Comparison of ENCODE assay signal across 16 cellular contexts in the genomic region with DNA sequence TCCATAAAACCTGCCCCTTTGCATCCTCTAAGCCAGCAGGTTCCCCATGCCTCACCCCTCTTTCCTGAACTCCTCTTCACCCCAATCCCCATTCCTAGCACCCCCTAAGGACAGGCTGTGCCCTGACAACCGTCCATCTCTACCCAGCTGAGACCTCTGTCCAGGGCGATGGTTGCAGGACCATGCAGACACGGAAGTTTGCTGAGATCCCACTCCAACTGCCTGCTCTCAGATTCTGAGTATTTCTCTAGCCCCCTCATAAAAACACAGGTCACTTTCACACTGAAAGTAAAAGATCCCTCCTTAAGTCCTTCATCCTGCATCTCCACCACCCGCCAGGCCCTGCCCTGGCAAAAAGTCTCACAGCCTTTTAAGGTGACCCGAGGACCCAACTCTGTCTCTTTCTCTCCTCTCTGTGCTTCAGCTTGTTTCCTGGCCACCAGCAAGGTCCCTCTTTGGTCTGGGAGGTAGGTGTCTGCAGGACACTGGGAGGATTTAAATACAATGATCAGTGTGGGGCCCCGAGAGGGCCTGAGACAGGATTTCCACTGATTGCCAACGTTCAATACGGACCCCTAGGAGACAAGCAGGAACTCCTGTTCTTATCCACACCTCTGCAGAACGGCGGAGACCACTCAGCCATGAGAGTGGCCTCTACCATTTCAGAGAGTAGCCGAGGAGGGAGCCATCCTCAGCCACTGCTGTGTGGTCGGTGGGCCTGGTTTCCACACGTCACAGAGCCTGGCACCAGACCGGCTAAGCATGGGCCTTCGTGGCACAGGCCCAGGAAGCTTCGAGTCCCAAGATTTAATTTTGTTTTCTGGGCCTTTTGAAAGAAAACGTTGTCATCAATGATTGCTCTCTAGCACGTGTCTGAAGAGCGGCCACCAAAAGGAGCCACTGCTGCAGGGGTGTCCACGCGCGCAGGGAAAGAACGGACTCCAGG. TPM values are rescaled to one million over a fixed set of nuclear protein-coding genes. Genes with fewer than 3 reads are reported as not detected.
DNase-seq lines count a peak whose midpoint lies in the region; ATAC-seq and TF ChIP-seq lines count a peak whose summit lies in the region.
"Had no signal": no experiment of that assay in that cellular context is flagged by ENCODE, and none has a peak within 500 bp of the region (broad histone marks: within the 10 kb centered on the region; RNA-seq: fewer than 3 reads in every experiment).

No MANE protein-coding gene starts in this region.

- WGBS in hepatocyte (ENCODE audit: low lambda C conversion rate, missing lambda C conversion rate): 91% methylated on average over 23 of the region's 23 CpGs
- 82 to 89% (median 86%) methylated on average over 23 of the region's 23 CpGs for WGBS in spleen, 5 donors

- H4K20me1 ChIP-seq in hepatocyte (ENCODE audit: insufficient read depth, poor library complexity, severe bottlenecking): no peaks in the 10 kb centered on the region

- peaks cover 41% of the 10 kb centered on the region for H3K4me1 ChIP-seq in hepatocyte (ENCODE audit: insufficient read depth)
- H3K4me1 ChIP-seq in spleen: peaks cover 0 to 23% (median 8%) of the 10 kb centered on the region in 6 donors

- H3K27me3 ChIP-seq in hepatocyte: no peaks in the 10 kb centered on the region
- H3K27me3 ChIP-seq in spleen (replicated peaks in 1 of 7): peaks cover 0 to 6% (median 0%) of the 10 kb centered on the region in 7 donors

- intact Hi-C loops in spleen (cut with DNase I; ENCODE audit: low total_unique reads): no loop called here

- ATAC-seq in activated T-cell treated with anti-CD3 and anti-CD28 coated beads, Interleukin-2, amount 50 U/mL, for 4 hours: no peak
- ATAC-seq in T-helper 17 cell (no peak), HG02970 (IDR thresholded peaks at IDR 0.05; ENCODE audit: low FRiP score, unreplicated experiment) (no peak), GM19452 (IDR thresholded peaks at IDR 0.05; ENCODE audit: unreplicated experiment) (no peak)

- DNase-seq in activated T-cell treated with anti-CD3 and anti-CD28 coated beads, Interleukin-2, amount 50 U/mL, for 4 hours: no peak
- no peak for DNase-seq in activated T-cell treated with anti-CD3 and anti-CD28 coated beads, Interleukin-2, amount 50 U/mL, for 1 hour
- DNase-seq in T-helper 17 cell (no peak), hepatocyte (ENCODE audit: low spot score) (no peak), spleen (peak; percentile 48), HUDEP-2 (lab: John Stamatoyannopoulos, UW; ENCODE audit: unreplicated experiment in 76 of 76) (no peak)
- DNase-seq: DMS79, immature natural killer cell, NCI-H1048, NCI-H526 had no signal

- no peaks in the 10 kb centered on the region for H3K36me3 ChIP-seq in hepatocyte (replicated peaks; ENCODE audit: insufficient read depth, low read depth)
- H3K36me3 ChIP-seq in spleen: no peaks in the 10 kb centered on the region

- peak overlapping the region; percentile 63 for H3K27ac ChIP-seq in hepatocyte
- H3K27ac ChIP-seq in spleen: no peak overlapping the region

- H3K27ac Mint-ChIP-seq in T-helper 17 cell: peak overlapping the region; percentile 86

- H3K36me3 Mint-ChIP-seq in activated T-cell treated with anti-CD3 and anti-CD28 coated beads, Interleukin-2, amount 50 U/mL, for 4 hours (ENCODE audit: insufficient read depth): no peaks in the 10 kb centered on the region
- no peaks in the 10 kb centered on the region for H3K36me3 Mint-ChIP-seq in T-helper 17 cell (ENCODE audit: low read depth)
- H3K36me3 Mint-ChIP-seq: immature natural killer cell had no signal

- H3K9me2 ChIP-seq in hepatocyte (replicated peaks; ENCODE audit: insufficient read depth): no peaks in the 10 kb centered on the region

- H3K27me3 Mint-ChIP-seq in activated T-cell treated with anti-CD3 and anti-CD28 coated beads, Interleukin-2, amount 50 U/mL, for 4 hours (ENCODE audit: low read depth): peaks cover 1% of the 10 kb centered on the region
- H3K27me3 Mint-ChIP-seq in T-helper 17 cell: peaks cover 5% of the 10 kb centered on the region

- H3K4me3 Mint-ChIP-seq in activated T-cell treated with anti-CD3 and anti-CD28 coated beads, Interleukin-2, amount 50 U/mL, for 4 hours: peak overlapping the region; percentile 11
- H3K4me3 Mint-ChIP-seq in T-helper 17 cell: peak overlapping the region; percentile 78

- H3K4me2 ChIP-seq in hepatocyte: no peak overlapping the region

- no peak overlapping the region for H2AFZ ChIP-seq in hepatocyte

- H3K79me2 ChIP-seq in hepatocyte: no peaks in the 10 kb centered on the region

- H3K4me3 ChIP-seq in hepatocyte (no peak overlapping the region), spleen (no peak overlapping the region)
- H3K4me3 ChIP-seq: coronary artery had no signal

- H3K9me3 Mint-ChIP-seq in activated T-cell treated with anti-CD3 and anti-CD28 coated beads, Interleukin-2, amount 50 U/mL, for 4 hours: no peaks in the 10 kb centered on the region
- H3K9me3 Mint-ChIP-seq: immature natural killer cell had no signal

- TF ChIP-seq CTCF in hepatocyte (IDR thresholded peaks at IDR 0.05; ENCODE audit: poor library complexity) (no peak), spleen (IDR thresholded peaks at IDR 0.05 in 8 of 11, conservative IDR thresholded peaks at IDR 0.05 in 3 of 11) (no peak)

- H3K9me3 ChIP-seq in T-helper 17 cell (ENCODE audit: control insufficient read depth, low read length, poor library complexity, severe bottlenecking) (no peaks in the 10 kb centered on the region), hepatocyte (ENCODE audit: low read depth) (no peaks in the 10 kb centered on the region), spleen (no peaks in the 10 kb centered on the region)

- TF ChIP-seq POLR2A in spleen (IDR thresholded peaks at IDR 0.05): no peak

- peaks cover 20% of the 10 kb centered on the region for H3K4me1 Mint-ChIP-seq in activated T-cell treated with anti-CD3 and anti-CD28 coated beads, Interleukin-2, amount 50 U/mL, for 4 hours (ENCODE audit: low read depth)
- H3K4me1 Mint-ChIP-seq in T-helper 17 cell: peaks cover 28% of the 10 kb centered on the region

RNA-seq across cellular contexts. Expression of a gene that starts 27.9 kb away (rescaled TPM):
- total RNA-seq in activated T-cell treated with anti-CD3 and anti-CD28 coated beads, Interleukin-2, amount 50 U/mL, for 4 hours: not detected
- total RNA-seq in T-helper 17 cell (not detected), hepatocyte (not detected in 2 replicates), spleen (not detected)
- polyA plus RNA-seq in hepatocyte (not detected in 2 replicates), spleen (under 1 TPM in 1 of 3 donors, not detected in 2; 0.10 TPM)
- total RNA-seq: H4, skeletal muscle tissue, urinary bladder had no signal
- polyA plus RNA-seq: immature natural killer cell, urinary bladder had no signal

RNA-seq across cellular contexts. Expression of a gene that starts 53.3 kb away (rescaled TPM):
- not detected for total RNA-seq in activated T-cell treated with anti-CD3 and anti-CD28 coated beads, Interleukin-2, amount 50 U/mL, for 4 hours
- total RNA-seq in T-helper 17 cell: not detected
- total RNA-seq in hepatocyte: not detected in 2 replicates
- not detected in 2 replicates for polyA plus RNA-seq in hepatocyte
- total RNA-seq in spleen: not detected
- under 1 TPM in 1 of 3 donors, not detected in 2; 0.13 TPM for polyA plus RNA-seq in spleen
- total RNA-seq: H4, skeletal muscle tissue, urinary bladder had no signal
- polyA plus RNA-seq: immature natural killer cell, urinary bladder had no signal
